ENCODE assay signal across 1 cellular context in the genomic region with DNA sequence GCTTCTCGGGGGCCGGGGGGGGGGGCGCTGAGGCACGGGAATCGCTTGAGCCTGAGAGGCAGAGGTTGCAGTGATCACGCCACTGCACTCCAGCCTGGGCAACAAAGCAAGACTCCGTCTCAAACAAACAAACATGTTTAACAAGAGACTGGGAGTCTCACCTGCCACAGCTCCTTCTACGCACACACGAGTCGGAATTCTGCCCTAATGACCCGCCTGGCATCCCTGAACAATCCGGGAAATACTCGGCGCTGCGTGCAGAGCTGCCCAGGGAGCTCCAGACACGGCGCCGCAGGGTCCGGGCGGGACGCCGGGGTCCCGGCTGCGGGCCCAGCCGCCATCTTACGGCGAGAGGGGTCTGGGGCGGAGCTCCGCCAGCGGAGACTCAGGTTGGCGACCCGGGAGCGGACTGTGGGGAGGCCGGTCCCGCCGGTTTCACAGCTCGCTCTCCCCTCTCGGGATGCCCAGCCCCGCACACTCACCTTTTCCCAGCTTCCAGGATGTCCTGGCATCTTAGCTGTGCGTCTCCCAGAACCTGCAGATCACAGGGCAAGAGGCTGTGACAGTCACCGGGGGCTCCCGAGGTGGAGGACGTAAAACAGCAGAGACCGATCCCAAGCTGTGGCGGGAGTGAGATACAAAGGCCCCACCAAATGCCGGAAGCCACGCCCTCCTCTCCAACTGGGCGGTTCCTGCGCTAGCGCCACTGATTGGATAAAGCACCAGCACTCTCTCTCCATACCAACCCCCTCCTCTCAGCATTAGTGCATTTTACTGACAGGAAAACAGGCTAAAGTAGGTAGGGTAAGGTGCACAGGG.
TF ChIP-seq lines count a peak whose summit lies in the region.

No MANE protein-coding gene starts in this region.

TF ChIP-seq in WTC11, 78 proteins besides CTCF, POLR2A, EP300 and RAD21 (continued from another document):
- TF ChIP-seq, protein P1, sequence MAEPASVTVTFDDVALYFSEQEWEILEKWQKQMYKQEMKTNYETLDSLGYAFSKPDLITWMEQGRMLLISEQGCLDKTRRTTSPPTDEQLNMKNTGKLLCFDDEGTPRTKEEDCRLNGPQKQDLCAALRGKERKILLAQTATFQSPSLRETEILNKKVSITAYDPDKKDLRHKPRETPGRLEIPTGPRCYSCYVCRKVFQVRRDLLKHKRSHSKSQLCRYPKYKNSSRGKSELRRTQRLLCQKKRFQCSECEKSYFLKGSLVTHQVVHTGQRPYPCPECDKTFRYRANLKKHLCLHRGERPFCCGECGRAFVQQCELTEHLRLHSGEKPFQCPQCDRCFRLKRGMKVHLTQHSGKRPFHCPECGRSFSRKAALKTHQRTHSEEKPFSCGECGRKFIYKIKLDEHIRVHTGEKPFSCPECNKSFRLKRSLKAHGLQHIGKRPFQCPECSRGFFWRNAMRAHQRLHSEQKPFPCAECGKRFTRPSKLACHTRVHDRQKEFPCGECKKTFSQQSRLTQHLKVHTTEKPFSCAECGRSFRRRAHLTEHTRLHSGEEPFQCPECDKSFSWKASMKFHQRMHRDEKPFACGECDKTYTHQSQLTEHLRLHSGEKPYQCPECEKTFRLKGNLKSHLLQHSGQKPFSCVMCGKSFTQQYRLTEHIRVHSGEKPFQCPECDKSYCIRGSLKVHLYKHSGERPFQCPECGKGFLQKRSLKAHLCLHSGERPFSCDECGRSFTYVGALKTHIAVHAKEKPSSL (CRISPR knock-in tag; conservative IDR thresholded peaks at IDR 0.05) = no peak
- TF ChIP-seq NR2C2 (CRISPR knock-in tag; IDR thresholded peaks at IDR 0.05) = no peak
- no peak for TF ChIP-seq PREB (CRISPR knock-in tag; IDR thresholded peaks at IDR 0.05; ENCODE audit: borderline replicate concordance)
- TF ChIP-seq, protein P2, sequence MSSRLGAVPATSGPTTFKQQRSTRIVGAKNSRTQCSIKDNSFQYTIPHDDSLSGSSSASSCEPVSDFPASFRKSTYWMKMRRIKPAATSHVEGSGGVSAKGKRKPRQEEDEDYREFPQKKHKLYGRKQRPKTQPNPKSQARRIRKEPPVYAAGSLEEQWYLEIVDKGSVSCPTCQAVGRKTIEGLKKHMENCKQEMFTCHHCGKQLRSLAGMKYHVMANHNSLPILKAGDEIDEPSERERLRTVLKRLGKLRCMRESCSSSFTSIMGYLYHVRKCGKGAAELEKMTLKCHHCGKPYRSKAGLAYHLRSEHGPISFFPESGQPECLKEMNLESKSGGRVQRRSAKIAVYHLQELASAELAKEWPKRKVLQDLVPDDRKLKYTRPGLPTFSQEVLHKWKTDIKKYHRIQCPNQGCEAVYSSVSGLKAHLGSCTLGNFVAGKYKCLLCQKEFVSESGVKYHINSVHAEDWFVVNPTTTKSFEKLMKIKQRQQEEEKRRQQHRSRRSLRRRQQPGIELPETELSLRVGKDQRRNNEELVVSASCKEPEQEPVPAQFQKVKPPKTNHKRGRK (CRISPR knock-in tag; IDR thresholded peaks at IDR 0.05; ENCODE audit: borderline replicate concordance) = no peak
- TF ChIP-seq GTF2I (CRISPR knock-in tag; conservative IDR thresholded peaks at IDR 0.05) = no peak
- no peak for TF ChIP-seq PRRX2 (CRISPR knock-in tag; IDR thresholded peaks at IDR 0.05)
- TF ChIP-seq ZNF396 (CRISPR knock-in tag; IDR thresholded peaks at IDR 0.05; ENCODE audit: borderline replicate concordance) = no peak
- TF ChIP-seq, protein P3, sequence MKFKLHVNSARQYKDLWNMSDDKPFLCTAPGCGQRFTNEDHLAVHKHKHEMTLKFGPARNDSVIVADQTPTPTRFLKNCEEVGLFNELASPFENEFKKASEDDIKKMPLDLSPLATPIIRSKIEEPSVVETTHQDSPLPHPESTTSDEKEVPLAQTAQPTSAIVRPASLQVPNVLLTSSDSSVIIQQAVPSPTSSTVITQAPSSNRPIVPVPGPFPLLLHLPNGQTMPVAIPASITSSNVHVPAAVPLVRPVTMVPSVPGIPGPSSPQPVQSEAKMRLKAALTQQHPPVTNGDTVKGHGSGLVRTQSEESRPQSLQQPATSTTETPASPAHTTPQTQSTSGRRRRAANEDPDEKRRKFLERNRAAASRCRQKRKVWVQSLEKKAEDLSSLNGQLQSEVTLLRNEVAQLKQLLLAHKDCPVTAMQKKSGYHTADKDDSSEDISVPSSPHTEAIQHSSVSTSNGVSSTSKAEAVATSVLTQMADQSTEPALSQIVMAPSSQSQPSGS (CRISPR knock-in tag; IDR thresholded peaks at IDR 0.05; ENCODE audit: borderline replicate concordance, low read depth) = no peak
- TF ChIP-seq, protein P4, sequence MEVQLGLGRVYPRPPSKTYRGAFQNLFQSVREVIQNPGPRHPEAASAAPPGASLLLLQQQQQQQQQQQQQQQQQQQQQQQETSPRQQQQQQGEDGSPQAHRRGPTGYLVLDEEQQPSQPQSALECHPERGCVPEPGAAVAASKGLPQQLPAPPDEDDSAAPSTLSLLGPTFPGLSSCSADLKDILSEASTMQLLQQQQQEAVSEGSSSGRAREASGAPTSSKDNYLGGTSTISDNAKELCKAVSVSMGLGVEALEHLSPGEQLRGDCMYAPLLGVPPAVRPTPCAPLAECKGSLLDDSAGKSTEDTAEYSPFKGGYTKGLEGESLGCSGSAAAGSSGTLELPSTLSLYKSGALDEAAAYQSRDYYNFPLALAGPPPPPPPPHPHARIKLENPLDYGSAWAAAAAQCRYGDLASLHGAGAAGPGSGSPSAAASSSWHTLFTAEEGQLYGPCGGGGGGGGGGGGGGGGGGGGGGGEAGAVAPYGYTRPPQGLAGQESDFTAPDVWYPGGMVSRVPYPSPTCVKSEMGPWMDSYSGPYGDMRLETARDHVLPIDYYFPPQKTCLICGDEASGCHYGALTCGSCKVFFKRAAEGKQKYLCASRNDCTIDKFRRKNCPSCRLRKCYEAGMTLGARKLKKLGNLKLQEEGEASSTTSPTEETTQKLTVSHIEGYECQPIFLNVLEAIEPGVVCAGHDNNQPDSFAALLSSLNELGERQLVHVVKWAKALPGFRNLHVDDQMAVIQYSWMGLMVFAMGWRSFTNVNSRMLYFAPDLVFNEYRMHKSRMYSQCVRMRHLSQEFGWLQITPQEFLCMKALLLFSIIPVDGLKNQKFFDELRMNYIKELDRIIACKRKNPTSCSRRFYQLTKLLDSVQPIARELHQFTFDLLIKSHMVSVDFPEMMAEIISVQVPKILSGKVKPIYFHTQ (CRISPR knock-in tag; IDR thresholded peaks at IDR 0.05) = no peak
- TF ChIP-seq SMAD3 (CRISPR knock-in tag; IDR thresholded peaks at IDR 0.05; ENCODE audit: borderline replicate concordance) = no peak
- TF ChIP-seq ELF4 (CRISPR knock-in tag; IDR thresholded peaks at IDR 0.05; ENCODE audit: low read depth) = no peak
- no peak for TF ChIP-seq JUN (CRISPR knock-in tag; IDR thresholded peaks at IDR 0.05)
- TF ChIP-seq KAT7 (CRISPR knock-in tag; IDR thresholded peaks at IDR 0.05; ENCODE audit: borderline replicate concordance) = peak; percentile 88; the same call in 1 of the 2 replicates
- TF ChIP-seq ZNF121 (CRISPR knock-in tag; IDR thresholded peaks at IDR 0.05) = peak; percentile 91
- TF ChIP-seq NFYB (CRISPR knock-in tag; conservative IDR thresholded peaks at IDR 0.05; ENCODE audit: low read depth) = peak; percentile 60
- no peak for TF ChIP-seq NR1H2 (CRISPR knock-in tag; IDR thresholded peaks at IDR 0.05)
- TF ChIP-seq MYBL2 (CRISPR knock-in tag; IDR thresholded peaks at IDR 0.05) = 0 out of 2 replicates have a peak, but pooled peaks have one; percentile 37
- TF ChIP-seq E2F4 (CRISPR knock-in tag; IDR thresholded peaks at IDR 0.05; ENCODE audit: borderline replicate concordance, low read depth) = peak; percentile 36; the same call in 1 of the 2 replicates
- no peak for TF ChIP-seq ZNF416 (CRISPR knock-in tag; IDR thresholded peaks at IDR 0.05)
- no peak for TF ChIP-seq CREM (CRISPR knock-in tag; IDR thresholded peaks at IDR 0.05)
- TF ChIP-seq, protein P5, sequence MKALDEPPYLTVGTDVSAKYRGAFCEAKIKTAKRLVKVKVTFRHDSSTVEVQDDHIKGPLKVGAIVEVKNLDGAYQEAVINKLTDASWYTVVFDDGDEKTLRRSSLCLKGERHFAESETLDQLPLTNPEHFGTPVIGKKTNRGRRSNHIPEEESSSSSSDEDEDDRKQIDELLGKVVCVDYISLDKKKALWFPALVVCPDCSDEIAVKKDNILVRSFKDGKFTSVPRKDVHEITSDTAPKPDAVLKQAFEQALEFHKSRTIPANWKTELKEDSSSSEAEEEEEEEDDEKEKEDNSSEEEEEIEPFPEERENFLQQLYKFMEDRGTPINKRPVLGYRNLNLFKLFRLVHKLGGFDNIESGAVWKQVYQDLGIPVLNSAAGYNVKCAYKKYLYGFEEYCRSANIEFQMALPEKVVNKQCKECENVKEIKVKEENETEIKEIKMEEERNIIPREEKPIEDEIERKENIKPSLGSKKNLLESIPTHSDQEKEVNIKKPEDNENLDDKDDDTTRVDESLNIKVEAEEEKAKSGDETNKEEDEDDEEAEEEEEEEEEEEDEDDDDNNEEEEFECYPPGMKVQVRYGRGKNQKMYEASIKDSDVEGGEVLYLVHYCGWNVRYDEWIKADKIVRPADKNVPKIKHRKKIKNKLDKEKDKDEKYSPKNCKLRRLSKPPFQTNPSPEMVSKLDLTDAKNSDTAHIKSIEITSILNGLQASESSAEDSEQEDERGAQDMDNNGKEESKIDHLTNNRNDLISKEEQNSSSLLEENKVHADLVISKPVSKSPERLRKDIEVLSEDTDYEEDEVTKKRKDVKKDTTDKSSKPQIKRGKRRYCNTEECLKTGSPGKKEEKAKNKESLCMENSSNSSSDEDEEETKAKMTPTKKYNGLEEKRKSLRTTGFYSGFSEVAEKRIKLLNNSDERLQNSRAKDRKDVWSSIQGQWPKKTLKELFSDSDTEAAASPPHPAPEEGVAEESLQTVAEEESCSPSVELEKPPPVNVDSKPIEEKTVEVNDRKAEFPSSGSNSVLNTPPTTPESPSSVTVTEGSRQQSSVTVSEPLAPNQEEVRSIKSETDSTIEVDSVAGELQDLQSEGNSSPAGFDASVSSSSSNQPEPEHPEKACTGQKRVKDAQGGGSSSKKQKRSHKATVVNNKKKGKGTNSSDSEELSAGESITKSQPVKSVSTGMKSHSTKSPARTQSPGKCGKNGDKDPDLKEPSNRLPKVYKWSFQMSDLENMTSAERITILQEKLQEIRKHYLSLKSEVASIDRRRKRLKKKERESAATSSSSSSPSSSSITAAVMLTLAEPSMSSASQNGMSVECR (CRISPR knock-in tag; IDR thresholded peaks at IDR 0.05; ENCODE audit: borderline replicate concordance) = no peak; the same call in 1 of the 2 replicates
- no peak for TF ChIP-seq ETV6 (CRISPR knock-in tag; IDR thresholded peaks at IDR 0.05)
